Comparison of ENCODE assay signal across 16 cellular contexts in genomic region chr11:76150141-76150540, GRCh38. TPM values are rescaled to one million over a fixed set of nuclear protein-coding genes. Genes with fewer than 3 reads are reported as not detected.
"Had no signal": no experiment of that assay in that cellular context is flagged by ENCODE, and none has a peak within 500 bp of the region (broad histone marks: within the 10 kb centered on the region; RNA-seq: fewer than 3 reads in every experiment).

No MANE protein-coding gene starts in this region.

- H3K4me1 ChIP-seq: parathyroid adenoma had no signal

- H3K27me3 ChIP-seq: esophagus squamous epithelium, right lobe of liver, suprapubic skin, thyroid gland, upper lobe of left lung, vagina had no signal

- DNase-seq: esophagus squamous epithelium; foreskin fibroblast; glutamatergic neuron; islet precursor cell; mammary epithelial cell; psoas muscle; retina; right lobe of liver; stimulated activated naive CD8-positive, alpha-beta T cell treated with anti-CD3 and anti-CD28 coated beads, Interleukin-15, Interleukin-2, amounts not matched to agents 100 U/mL and 50 U/mL, for 24 hours; thyroid gland; upper lobe of left lung had no signal

- H3K36me3 ChIP-seq: esophagus squamous epithelium, gastroesophageal sphincter, right lobe of liver, suprapubic skin, thyroid gland, upper lobe of left lung, vagina had no signal

- H3K27ac ChIP-seq: esophagus squamous epithelium, gastroesophageal sphincter, parathyroid adenoma, psoas muscle, right lobe of liver, suprapubic skin, thyroid gland, upper lobe of left lung, vagina had no signal

- H3K9me3 ChIP-seq: esophagus squamous epithelium, gastroesophageal sphincter, psoas muscle, right lobe of liver, suprapubic skin, thyroid gland, upper lobe of left lung, vagina had no signal

- H3K4me3 ChIP-seq: esophagus squamous epithelium, gastroesophageal sphincter, psoas muscle, right lobe of liver, suprapubic skin, thyroid gland, upper lobe of left lung, vagina had no signal

RNA-seq across cellular contexts. Expression of gene WNT11, which starts 56.2 kb away (rescaled TPM):
- total RNA-seq: epithelial cell of proximal tubule had no signal
- polyA plus RNA-seq: mammary epithelial cell had no signal
